In the genomic region with DNA sequence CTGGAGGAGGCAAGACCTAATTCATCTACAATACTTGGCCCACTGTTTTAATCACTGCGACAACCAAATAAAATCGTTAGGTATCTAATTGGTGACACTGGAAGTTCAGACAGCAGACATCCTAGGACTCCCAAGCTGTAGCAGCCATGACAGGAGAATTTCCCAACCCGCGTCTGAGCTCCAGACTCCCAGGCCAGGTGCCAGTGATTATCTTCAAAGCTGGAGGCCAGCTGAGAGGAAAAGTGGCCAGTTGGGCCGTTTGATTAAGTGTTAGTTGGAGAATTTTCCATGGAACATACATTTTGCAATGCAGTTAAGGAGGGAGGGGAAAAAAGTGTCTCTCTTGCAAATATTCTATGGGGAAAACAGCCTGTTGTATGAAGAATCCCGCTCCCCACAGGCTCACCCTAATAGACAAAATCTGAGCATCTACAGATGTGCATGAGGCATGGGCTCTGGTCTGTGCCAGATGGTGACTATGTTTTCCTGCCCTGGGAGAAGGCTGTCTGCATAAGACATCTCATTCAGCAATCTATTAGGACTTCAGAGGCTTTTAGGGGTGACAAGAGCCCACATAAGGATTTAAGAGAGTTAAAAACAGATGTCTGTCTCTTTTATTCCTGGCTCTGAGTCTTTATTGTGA, we compare ENCODE assay signal across 21 cellular contexts.
"Had no signal": no experiment of that assay in that cellular context is flagged by ENCODE, and none has a peak within 500 bp of the region (broad histone marks: within the 10 kb centered on the region; RNA-seq: fewer than 3 reads in every experiment).

No MANE protein-coding gene starts in this region.

- H3K36me3 ChIP-seq: adrenal gland, ascending aorta, brain microvascular endothelial cell, gastroesophageal sphincter, heart right ventricle, sigmoid colon, uterus had no signal

- H3K9me3 ChIP-seq: adrenal gland, ascending aorta, gastroesophageal sphincter, heart right ventricle, sigmoid colon, testis, uterus had no signal

- H3K4me3 ChIP-seq: adrenal gland, ascending aorta, gastroesophageal sphincter, heart right ventricle, lung, sigmoid colon, smooth muscle cell, testis, uterus had no signal

- H3K27ac ChIP-seq: adrenal gland, ascending aorta, brain microvascular endothelial cell, gastroesophageal sphincter, heart right ventricle, sigmoid colon, testis, uterus had no signal

- H3K4me1 ChIP-seq: adrenal gland, ascending aorta, gastroesophageal sphincter, heart right ventricle, sigmoid colon, testis, uterus had no signal

- H3K27me3 ChIP-seq: adrenal gland, ascending aorta, brain microvascular endothelial cell, heart right ventricle, sigmoid colon, testis, uterus had no signal

- DNase-seq: activated naive CD4-positive, alpha-beta T cell; activated T-cell treated with anti-CD3 and anti-CD28 coated beads, Interleukin-2, amount 50 U/mL, for 24 hours; adrenal gland; brain microvascular endothelial cell; effector memory CD4-positive, alpha-beta T cell; left colon; naive B cell; occipital lobe; sigmoid colon; stimulated activated CD4-positive, alpha-beta T cell treated with anti-CD3 and anti-CD28 coated beads, Interleukin-2, amount 100 ng/mL, for 48 hours; stimulated activated naive CD4-positive, alpha-beta T cell; T-helper 9 cell; testis; uterus had no signal

- ATAC-seq: activated T-helper 17 cell treated with anti-CD3 and anti-CD28 coated beads, Interleukin-2, amount 50 U/mL, for 72 hours; gastroesophageal sphincter; left colon; WTC11 had no signal

- H3K4me2 ChIP-seq: smooth muscle cell had no signal
